8 cellular contexts compared by ENCODE assay signal in genomic region chr3:174439621-174440349, GRCh38.
DNase-seq lines count a peak whose midpoint lies in the region; ATAC-seq, FAIRE-seq and TF ChIP-seq lines count a peak whose summit lies in the region.

No MANE protein-coding gene starts in this region.

- H3K56ac ChIP-seq in H1 (replicated peaks; ENCODE audit: insufficient read length, low read depth, low read length): no peak overlapping the region

- no peak overlapping the region for H4K8ac ChIP-seq in H1 (ENCODE audit: extremely low read depth, insufficient read depth, low read length)

- peaks cover 33% of the 10 kb centered on the region for H3K27me3 Mint-ChIP-seq in activated CD4-positive, alpha-beta T cell treated with anti-CD3 and anti-CD28 coated beads, Interleukin-2, amount 10 ng/mL, durations not matched to agents 7 days and 5 days
- H3K27me3 Mint-ChIP-seq in activated CD4-positive, alpha-beta memory T cell treated with anti-CD3 and anti-CD28 coated beads, Interleukin-2, amount 10 ng/mL, durations not matched to agents 7 days and 5 days: peaks cover 26% of the 10 kb centered on the region

- H3K27ac Mint-ChIP-seq in activated CD4-positive, alpha-beta T cell treated with anti-CD3 and anti-CD28 coated beads, Interleukin-2, amount 10 ng/mL, durations not matched to agents 7 days and 5 days: no peak overlapping the region
- H3K27ac Mint-ChIP-seq in activated CD4-positive, alpha-beta memory T cell treated with anti-CD3 and anti-CD28 coated beads, Interleukin-2, amount 10 ng/mL, durations not matched to agents 7 days and 5 days: no peak overlapping the region

- no peaks in the 10 kb centered on the region for H3K36me3 Mint-ChIP-seq in activated CD4-positive, alpha-beta T cell treated with anti-CD3 and anti-CD28 coated beads, Interleukin-2, amount 10 ng/mL, durations not matched to agents 7 days and 5 days (ENCODE audit: low read depth)
- no peaks in the 10 kb centered on the region for H3K36me3 Mint-ChIP-seq in activated CD4-positive, alpha-beta memory T cell treated with anti-CD3 and anti-CD28 coated beads, Interleukin-2, amount 10 ng/mL, durations not matched to agents 7 days and 5 days (ENCODE audit: low read depth)

- H3K9me3 ChIP-seq in Panc1 (ENCODE audit: control insufficient read depth, insufficient read depth, low read depth, low read length): no peaks in the 10 kb centered on the region
- no peaks in the 10 kb centered on the region for H3K9me3 ChIP-seq in H1 (ENCODE audit: insufficient read depth in 2 of 2, low read depth in 1 of 2, low read length in 1 of 2)
- H3K9me3 ChIP-seq in upper lobe of right lung: no peaks in the 10 kb centered on the region

- H4K20me1 ChIP-seq in H1 (replicated peaks in 1 of 2; ENCODE audit: control insufficient read depth in 1 of 2, insufficient read depth in 2 of 2, low read length in 2 of 2): no peaks in the 10 kb centered on the region

- H4K5ac ChIP-seq in H1 (ENCODE audit: insufficient read length, low read depth, low read length): no peak overlapping the region

- H3K4me1 ChIP-seq in Panc1 (ENCODE audit: control insufficient read depth, insufficient read depth, low read length) (peaks cover 26% of the 10 kb centered on the region), H1 (replicated peaks in 1 of 4; ENCODE audit: control insufficient read depth in 3 of 4, insufficient read depth in 4 of 4, low read length in 3 of 4) (peaks cover 0 to 6% (median 2%) of the 10 kb centered on the region in 4 experiments; a peak in 4 of 7 replicates), upper lobe of right lung (peaks cover 13% of the 10 kb centered on the region)

- peak overlapping the region; percentile 66 for H3K4me3 Mint-ChIP-seq in activated CD4-positive, alpha-beta T cell treated with anti-CD3 and anti-CD28 coated beads, Interleukin-2, amount 10 ng/mL, durations not matched to agents 7 days and 5 days
- H3K4me3 Mint-ChIP-seq in activated CD4-positive, alpha-beta memory T cell treated with anti-CD3 and anti-CD28 coated beads, Interleukin-2, amount 10 ng/mL, durations not matched to agents 7 days and 5 days: no peak overlapping the region

- H3K36me3 ChIP-seq in Panc1 (ENCODE audit: control insufficient read depth, insufficient read depth, low read length) (no peaks in the 10 kb centered on the region), H1 (ENCODE audit: control insufficient read depth in 2 of 4, insufficient read depth in 4 of 4, low read length in 3 of 4) (no peaks in the 10 kb centered on the region), upper lobe of right lung (no peaks in the 10 kb centered on the region)

- no peaks in the 10 kb centered on the region for H3K9me3 Mint-ChIP-seq in activated CD4-positive, alpha-beta T cell treated with anti-CD3 and anti-CD28 coated beads, Interleukin-2, amount 10 ng/mL, durations not matched to agents 7 days and 5 days
- H3K9me3 Mint-ChIP-seq in activated CD4-positive, alpha-beta memory T cell treated with anti-CD3 and anti-CD28 coated beads, Interleukin-2, amount 10 ng/mL, durations not matched to agents 7 days and 5 days: no peaks in the 10 kb centered on the region

- peaks cover 7% of the 10 kb centered on the region for H3K23me2 ChIP-seq in H1 (ENCODE audit: low read depth, low read length)

- peak overlapping the region in 2 of 4 experiments; percentile 13 to 43; a peak in 2 of 7 replicates for H3K9ac ChIP-seq in H1 (replicated peaks in 1 of 4; ENCODE audit: extremely low read depth in 1 of 4, low read depth in 3 of 4, low read length in 3 of 4)

- H2BK5ac ChIP-seq in H1 (ENCODE audit: low read depth, low read length): peak overlapping the region; percentile 57; the same call in 1 of the 2 replicates

- 26% methylated on average over 9 of the region's 9 CpGs; no CpG with 5 or more reads in 1 of the 2 experiments for WGBS in H1 (ENCODE audit: extremely low coverage in 1 of 2, insufficient coverage in 1 of 2, insufficient read length in 1 of 2, insufficient replicate concordance in 2 of 2, low coverage in 1 of 2, low lambda C conversion rate in 2 of 2, missing lambda C conversion rate in 1 of 2), 2 experiments

- POLR2A ChIA-PET in activated CD4-positive, alpha-beta T cell treated with anti-CD3 and anti-CD28 coated beads, Interleukin-2, amount 10 ng/mL, durations not matched to agents 7 days and 5 days (lab: Charles Lee): no interaction called here
- POLR2A ChIA-PET in Panc1 (lab: Charles Lee) (interaction anchor here (0.7 kb wide), 1 partner anchor 1862 kb away, joined by 4 read pairs; no protein-coding TSS in a partner anchor), H1 (lab: Charles Lee; ENCODE audit: partially characterized antibody) (interaction anchor here (1.4 to 3.6 kb wide), 3 partner anchors 13 to 205 kb away, joined by 3 to 18 read pairs (median 8); no protein-coding TSS in a partner anchor)
- POLR2A ChIA-PET in activated CD4-positive, alpha-beta memory T cell treated with anti-CD3 and anti-CD28 coated beads, Interleukin-2, amount 10 ng/mL, durations not matched to agents 7 days and 5 days (lab: Charles Lee): no interaction called here

- CTCF ChIA-PET in activated CD4-positive, alpha-beta T cell treated with anti-CD3 and anti-CD28 coated beads, Interleukin-2, amount 10 ng/mL, durations not matched to agents 7 days and 5 days (lab: Charles Lee): no interaction called here
- CTCF ChIA-PET in Panc1 (lab: Charles Lee) (no interaction called here), H1 (lab: Charles Lee; ENCODE audit: partially characterized antibody) (interaction anchor here (0.5 to 1.6 kb wide), 5 partner anchors 10 to 1593 kb away, joined by 3 read pairs; no protein-coding TSS in a partner anchor)
- CTCF ChIA-PET in activated CD4-positive, alpha-beta memory T cell treated with anti-CD3 and anti-CD28 coated beads, Interleukin-2, amount 10 ng/mL, durations not matched to agents 7 days and 5 days (lab: Charles Lee): no interaction called here

- H3K4me3 ChIP-seq in Panc1 (ENCODE audit: low read depth in 2 of 2, low read length in 2 of 2) (peak overlapping the region; percentile 68 to 71), H1 (ENCODE audit: extremely low read depth in 1 of 4, insufficient read depth in 2 of 4, low read depth in 3 of 4, low read length in 4 of 4) (peak overlapping the region; percentile 78 to 88 (median 80); a peak in 7 of 8 replicates), upper lobe of right lung (peak overlapping the region; percentile 74)

- no peak overlapping the region for H3K23ac ChIP-seq in H1 (ENCODE audit: insufficient read length)

- peak overlapping the region; percentile 61 for H2AFZ ChIP-seq in H1 (ENCODE audit: low read length)

- no peak overlapping the region for H2BK15ac ChIP-seq in H1 (ENCODE audit: low read length)

- TF ChIP-seq CTCF in Panc1 (IDR thresholded peaks at IDR 0.05) (no peak), H1 (IDR thresholded peaks at IDR 0.05; ENCODE audit: control extremely low read depth in 1 of 3, insufficient read depth in 1 of 3, low read depth in 1 of 3, low read length in 3 of 3) (no peak), upper lobe of right lung (IDR thresholded peaks at IDR 0.05) (no peak)

- H2AK5ac ChIP-seq in H1 (ENCODE audit: low read depth, low read length): 0 out of 2 replicates have a peak overlapping the region, but pooled peaks have one; percentile 55

- BruUV-seq in Panc1 (replicated peaks; lab: Mats Ljungman, UMichigan): no TSS peak

- H4K91ac ChIP-seq in H1 (replicated peaks; ENCODE audit: insufficient read length, low read length): no peak overlapping the region

- H3K14ac ChIP-seq in H1 (ENCODE audit: insufficient read length): no peak overlapping the region

- no peak overlapping the region for H2BK120ac ChIP-seq in H1 (replicated peaks; ENCODE audit: low read depth, low read length)

- no peaks in the 10 kb centered on the region for H3K27me3 ChIP-seq in Panc1 (ENCODE audit: control insufficient read depth, insufficient read depth, low read length)
- H3K27me3 ChIP-seq in H1 (replicated peaks in 1 of 4; ENCODE audit: control insufficient read depth in 3 of 4, extremely low read depth in 1 of 4, insufficient read depth in 3 of 4, low read length in 3 of 4): no peaks in the 10 kb centered on the region
- no peaks in the 10 kb centered on the region for H3K27me3 ChIP-seq in upper lobe of right lung

- no peak for DNase-seq in activated CD4-positive, alpha-beta T cell treated with anti-CD3 and anti-CD28 coated beads, Interleukin-2, amount 10 ng/mL, durations not matched to agents 7 days and 5 days
- DNase-seq in activated CD4-positive, alpha-beta T cell treated with anti-CD3 and anti-CD28 coated beads for 1 hour: no peak
- DNase-seq in Panc1 (ENCODE audit: low read depth, low spot score) (peak; percentile 82), H1 (ENCODE audit: low read depth in 1 of 2, low spot score in 2 of 2) (no peak), middle frontal gyrus (ENCODE audit: extremely low spot score, low spot score) (peak; percentile 35), upper lobe of right lung (no peak), SW 1271 (lab: John Stamatoyannopoulos, UW) (no peak)
- no peak for DNase-seq in activated CD4-positive, alpha-beta memory T cell treated with anti-CD3 and anti-CD28 coated beads, Interleukin-2, amount 10 ng/mL, durations not matched to agents 7 days and 5 days

- TF ChIP-seq RAD21 in H1 (IDR thresholded peaks at IDR 0.05 in 1 of 2, conservative IDR thresholded peaks at IDR 0.05 in 1 of 2; ENCODE audit: low read depth in 2 of 2, low read length in 2 of 2): no peak

- H2BK12ac ChIP-seq in H1 (ENCODE audit: low read depth, low read length): 0 out of 2 replicates have a peak overlapping the region, but pooled peaks have one; percentile 41

- H3K27ac ChIP-seq in Panc1 (ENCODE audit: low read length): peak overlapping the region; percentile 99
- no peak overlapping the region for H3K27ac ChIP-seq in H1 (ENCODE audit: low read depth, low read length)
- H3K27ac ChIP-seq in upper lobe of right lung: peak overlapping the region; percentile 94

- intact Hi-C loops in Panc1 (cut with micrococcal nuclease; ENCODE audit: unreplicated experiment): no loop called here
- intact Hi-C loops in upper lobe of right lung (cut with DNase I): no loop called here

- H2BK20ac ChIP-seq in H1 (ENCODE audit: low read length): no peak overlapping the region; the same call in 1 of the 2 replicates

- peaks cover 10% of the 10 kb centered on the region for H3K4me1 Mint-ChIP-seq in activated CD4-positive, alpha-beta T cell treated with anti-CD3 and anti-CD28 coated beads, Interleukin-2, amount 10 ng/mL, durations not matched to agents 7 days and 5 days
- H3K4me1 Mint-ChIP-seq in activated CD4-positive, alpha-beta memory T cell treated with anti-CD3 and anti-CD28 coated beads, Interleukin-2, amount 10 ng/mL, durations not matched to agents 7 days and 5 days: peaks cover 5% of the 10 kb centered on the region

- in situ Hi-C loops in Panc1 (cut with HindIII; ENCODE audit: low pct_unique_long_range_greater_than_20kb, low sequenced_read_pairs): no loop called here

- TF ChIP-seq POLR2A in H1 (IDR thresholded peaks at IDR 0.05; ENCODE audit: control extremely low read depth in 1 of 2, low read depth in 2 of 2, low read length in 2 of 2): no peak

- ATAC-seq in Panc1 (peak; percentile 64), upper lobe of right lung (peak; percentile 27)

- H3K4me2 ChIP-seq in H1 (ENCODE audit: insufficient read depth in 1 of 2, low read depth in 2 of 2, low read length in 2 of 2): peak overlapping the region; percentile 86 to 94

- no peaks in the 10 kb centered on the region for H3K79me1 ChIP-seq in H1 (ENCODE audit: low read depth, low read length)

- 0 out of 2 replicates have a peak overlapping the region, but pooled peaks have one; percentile 36 for H3K18ac ChIP-seq in H1 (ENCODE audit: extremely low read depth, low read length)

- no peak for TF ChIP-seq EP300 in H1 (IDR thresholded peaks at IDR 0.05; ENCODE audit: borderline replicate concordance in 1 of 2, low read depth in 2 of 2, low read length in 2 of 2)

- H3K79me2 ChIP-seq in H1 (ENCODE audit: control insufficient read depth in 1 of 2, insufficient read depth in 2 of 2, low read length in 2 of 2): no peaks in the 10 kb centered on the region

- no peak for FAIRE-seq in H1 (lab: Jason Lieb, UNC)

- no peak overlapping the region for H3K4ac ChIP-seq in H1 (replicated peaks; ENCODE audit: insufficient read length, low read depth, low read length)

Comparison
In these comparisons a context has a peak if more than half of its experiments do, and no peak if none do; other contexts are left out.
1. DNase-seq: peak in Panc1 (single experiment) and middle frontal gyrus (single experiment); none in activated CD4-positive, alpha-beta T cell treated with anti-CD3 and anti-CD28 coated beads, Interleukin-2, amount 10 ng/mL, durations not matched to agents 7 days and 5 days (single experiment), activated CD4-positive, alpha-beta T cell treated with anti-CD3 and anti-CD28 coated beads for 1 hour (single experiment), H1 (0 of 2), upper lobe of right lung (single experiment), SW 1271 (0 of 2) and activated CD4-positive, alpha-beta memory T cell treated with anti-CD3 and anti-CD28 coated beads, Interleukin-2, amount 10 ng/mL, durations not matched to agents 7 days and 5 days (single experiment).
2. POLR2A ChIA-PET loops: an anchor here in Panc1 (0.7 kb wide) and H1 (1.4 to 3.6 kb wide); none called in activated CD4-positive, alpha-beta T cell treated with anti-CD3 and anti-CD28 coated beads, Interleukin-2, amount 10 ng/mL, durations not matched to agents 7 days and 5 days and activated CD4-positive, alpha-beta memory T cell treated with anti-CD3 and anti-CD28 coated beads, Interleukin-2, amount 10 ng/mL, durations not matched to agents 7 days and 5 days.
3. Peak in every context shown above with its lines, with median percentiles within 50 percentile points of each other: H3K4me3 ChIP-seq.